In the genomic region with DNA sequence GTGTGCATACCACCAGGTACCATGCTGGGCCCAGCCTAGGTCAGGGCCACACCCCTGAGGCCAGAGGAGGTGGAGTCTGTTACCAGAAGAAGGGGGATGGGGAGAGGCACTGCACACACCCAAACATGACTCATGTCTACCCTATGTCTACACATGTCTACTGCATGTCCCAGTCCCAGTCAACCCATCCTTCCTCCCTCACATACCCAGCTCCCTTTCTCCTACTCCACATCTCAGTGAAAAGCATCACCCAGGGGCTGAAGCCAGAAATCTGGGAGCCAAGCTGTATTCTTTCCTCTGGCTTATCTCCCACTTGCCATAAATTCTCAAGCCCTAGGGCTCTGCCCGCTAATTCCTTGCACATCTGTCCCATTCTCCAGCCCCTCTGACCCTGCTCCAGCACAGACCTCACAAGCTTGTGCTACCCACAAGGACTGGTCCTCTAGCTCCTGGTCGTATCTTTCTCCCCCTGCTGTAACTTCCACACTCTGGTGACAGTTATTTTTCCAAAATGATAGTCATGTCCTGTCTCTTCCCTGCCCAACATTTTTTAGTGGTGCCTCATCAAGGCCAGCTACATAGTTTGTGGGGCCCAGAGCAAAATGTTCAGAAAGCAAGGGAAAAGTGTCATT, we compare ENCODE assay signal across 11 cellular contexts. TPM values are rescaled to one million over a fixed set of nuclear protein-coding genes. Genes with fewer than 3 reads are reported as not detected.
DNase-seq lines count a peak whose midpoint lies in the region; ATAC-seq and TF ChIP-seq lines count a peak whose summit lies in the region.
"Had no signal": no experiment of that assay in that cellular context is flagged by ENCODE, and none has a peak within 500 bp of the region (broad histone marks: within the 10 kb centered on the region; RNA-seq: fewer than 3 reads in every experiment).

No MANE protein-coding gene starts in this region.

- ATAC-seq in GM18498 (IDR thresholded peaks at IDR 0.05; ENCODE audit: unreplicated experiment) (no peak), GM21717 (IDR thresholded peaks at IDR 0.05; ENCODE audit: unreplicated experiment) (no peak)
- ATAC-seq in activated CD8-positive, alpha-beta memory T cell treated with anti-CD3 and anti-CD28 coated beads, Interleukin-2, amount 10 ng/mL, durations not matched to agents 7 days and 5 days: no peak

- H3K27me3 Mint-ChIP-seq in activated CD8-positive, alpha-beta memory T cell treated with anti-CD3 and anti-CD28 coated beads, Interleukin-2, amount 10 ng/mL, durations not matched to agents 7 days and 5 days: peaks cover 2% of the 10 kb centered on the region
- H3K27me3 Mint-ChIP-seq: activated naive CD8-positive, alpha-beta T cell; progenitor cell of endocrine pancreas had no signal

- TF ChIP-seq RAD21 in SK-N-SH (IDR thresholded peaks at IDR 0.05; ENCODE audit: low read length): no peak

- H3K4me3 Mint-ChIP-seq in activated CD8-positive, alpha-beta memory T cell treated with anti-CD3 and anti-CD28 coated beads, Interleukin-2, amount 10 ng/mL, durations not matched to agents 7 days and 5 days: no peak overlapping the region
- H3K4me3 Mint-ChIP-seq: activated naive CD8-positive, alpha-beta T cell had no signal

- H3K4me3 ChIP-seq in SK-N-SH (ENCODE audit: low read depth in 2 of 2, low read length in 1 of 2): peak overlapping the region in 1 of 2 experiments; percentile 14; a peak in 1 of 4 replicates
- H3K4me3 ChIP-seq in skin epidermis: no peak overlapping the region

- POLR2A ChIA-PET in SK-N-SH (lab: Yijun Ruan, JAX): no interaction called here

- peak overlapping the region; percentile 38; the same call in 1 of the 2 replicates for H2AFZ ChIP-seq in SK-N-SH (ENCODE audit: low read depth)

- no peak for TF ChIP-seq CTCF in SK-N-SH (IDR thresholded peaks at IDR 0.05)

- peaks cover 64% of the 10 kb centered on the region for H3F3A ChIP-seq in SK-N-SH (replicated peaks; ENCODE audit: insufficient read depth)

- peak overlapping the region; percentile 73 for H3K9ac ChIP-seq in SK-N-SH

- H4K20me1 ChIP-seq in SK-N-SH (ENCODE audit: insufficient read depth): no peaks in the 10 kb centered on the region

- peak overlapping the region; percentile 70 for H3K4me2 ChIP-seq in SK-N-SH

- 19% methylated on average over 2 of the region's 2 CpGs for WGBS in SK-N-SH (ENCODE audit: low lambda C conversion rate)

- peaks cover 6% of the 10 kb centered on the region for H3K4me1 Mint-ChIP-seq in activated CD8-positive, alpha-beta memory T cell treated with anti-CD3 and anti-CD28 coated beads, Interleukin-2, amount 10 ng/mL, durations not matched to agents 7 days and 5 days

- H3K27me3 ChIP-seq in SK-N-SH (ENCODE audit: insufficient read depth): no peaks in the 10 kb centered on the region

- no peaks in the 10 kb centered on the region for H3K9me3 Mint-ChIP-seq in activated CD8-positive, alpha-beta memory T cell treated with anti-CD3 and anti-CD28 coated beads, Interleukin-2, amount 10 ng/mL, durations not matched to agents 7 days and 5 days (ENCODE audit: low read depth)

- peak in 1 of 2 experiments; percentile 88; a peak in 2 of 4 replicates for TF ChIP-seq EP300 in SK-N-SH (IDR thresholded peaks at IDR 0.05; ENCODE audit: borderline replicate concordance in 1 of 2, low read depth in 1 of 2, low read length in 1 of 2)

- H3K9me3 ChIP-seq in SK-N-SH: no peaks in the 10 kb centered on the region

- DNase-seq in GM04503 (ENCODE audit: low read depth) (peak; percentile 81), SK-N-SH (no peak), fibroblast of gingiva (ENCODE audit: low read depth) (peak; percentile 65), D341Med (ENCODE audit: low spot score) (no peak)
- no peak for DNase-seq in activated CD8-positive, alpha-beta memory T cell treated with anti-CD3 and anti-CD28 coated beads, Interleukin-2, amount 10 ng/mL, durations not matched to agents 7 days and 5 days
- DNase-seq: NCI-H2227 treated with DMSO at 0.1 percent for 48 hours had no signal

- H3K36me3 Mint-ChIP-seq in activated CD8-positive, alpha-beta memory T cell treated with anti-CD3 and anti-CD28 coated beads, Interleukin-2, amount 10 ng/mL, durations not matched to agents 7 days and 5 days: peaks cover 3% of the 10 kb centered on the region
- H3K36me3 Mint-ChIP-seq: activated naive CD8-positive, alpha-beta T cell had no signal

- H3K79me2 ChIP-seq in SK-N-SH (ENCODE audit: insufficient read depth): peaks cover 5% of the 10 kb centered on the region; the same call in 1 of the 2 replicates

- no peaks in the 10 kb centered on the region for H3K36me3 ChIP-seq in SK-N-SH (replicated peaks in 1 of 2; ENCODE audit: control insufficient read depth in 1 of 2, insufficient read depth in 2 of 2, low read length in 1 of 2)

- H3K27ac Mint-ChIP-seq in activated CD8-positive, alpha-beta memory T cell treated with anti-CD3 and anti-CD28 coated beads, Interleukin-2, amount 10 ng/mL, durations not matched to agents 7 days and 5 days: no peak overlapping the region
- H3K27ac Mint-ChIP-seq: activated naive CD8-positive, alpha-beta T cell; progenitor cell of endocrine pancreas had no signal

- CTCF ChIA-PET in SK-N-SH (lab: Yijun Ruan, JAX): no interaction called here
- CTCF ChIA-PET in activated CD8-positive, alpha-beta memory T cell treated with anti-CD3 and anti-CD28 coated beads, Interleukin-2, amount 10 ng/mL, durations not matched to agents 7 days and 5 days (lab: Charles Lee): no interaction called here

- H3K27ac ChIP-seq in SK-N-SH (ENCODE audit: low read depth in 2 of 2, low read length in 1 of 2) (peak overlapping the region; percentile 71 to 95; a peak in 3 of 4 replicates), skin epidermis (peak overlapping the region in 19 of 21 experiments; percentile 3 to 83 (median 61))

- peaks cover 6 to 45% of the 10 kb centered on the region in 2 experiments for H3K4me1 ChIP-seq in SK-N-SH (ENCODE audit: control insufficient read depth in 1 of 2, insufficient read depth in 2 of 2, low read depth in 1 of 2, low read length in 1 of 2)

- no peaks in the 10 kb centered on the region for H3K9me2 ChIP-seq in SK-N-SH

TF ChIP-seq in SK-N-SH, 30 proteins besides CTCF, POLR2A, EP300 and RAD21 (continues in another document):
- no peak; the same call in 1 of the 2 replicates for TF ChIP-seq NFIC (IDR thresholded peaks at IDR 0.05; ENCODE audit: borderline replicate concordance)
- no peak for TF ChIP-seq RFX5 (IDR thresholded peaks at IDR 0.05; ENCODE audit: low read length)
- TF ChIP-seq POLR2AphosphoS5 (IDR thresholded peaks at IDR 0.05; ENCODE audit: low read depth, low read length): peak; percentile 34; the same call in 1 of the 2 replicates
- 0 out of 2 replicates have a peak, but pooled peaks have one; percentile 61 for TF ChIP-seq FOXM1 (IDR thresholded peaks at IDR 0.05; ENCODE audit: low read depth)
- no peak for TF ChIP-seq FOXJ3 (CRISPR knock-in tag; IDR thresholded peaks at IDR 0.05)
- TF ChIP-seq, protein P1, sequence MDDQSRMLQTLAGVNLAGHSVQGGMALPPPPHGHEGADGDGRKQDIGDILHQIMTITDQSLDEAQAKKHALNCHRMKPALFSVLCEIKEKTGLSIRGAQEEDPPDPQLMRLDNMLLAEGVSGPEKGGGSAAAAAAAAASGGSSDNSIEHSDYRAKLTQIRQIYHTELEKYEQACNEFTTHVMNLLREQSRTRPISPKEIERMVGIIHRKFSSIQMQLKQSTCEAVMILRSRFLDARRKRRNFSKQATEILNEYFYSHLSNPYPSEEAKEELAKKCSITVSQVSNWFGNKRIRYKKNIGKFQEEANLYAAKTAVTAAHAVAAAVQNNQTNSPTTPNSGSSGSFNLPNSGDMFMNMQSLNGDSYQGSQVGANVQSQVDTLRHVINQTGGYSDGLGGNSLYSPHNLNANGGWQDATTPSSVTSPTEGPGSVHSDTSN (IDR thresholded peaks at IDR 0.05): peak; percentile 72
- peak; percentile 90 for TF ChIP-seq JUND (IDR thresholded peaks at IDR 0.05)
- TF ChIP-seq TEAD4 (IDR thresholded peaks at IDR 0.05; ENCODE audit: borderline replicate concordance, insufficient read depth): peak; percentile 81; the same call in 1 of the 2 replicates
- TF ChIP-seq, protein P2, sequence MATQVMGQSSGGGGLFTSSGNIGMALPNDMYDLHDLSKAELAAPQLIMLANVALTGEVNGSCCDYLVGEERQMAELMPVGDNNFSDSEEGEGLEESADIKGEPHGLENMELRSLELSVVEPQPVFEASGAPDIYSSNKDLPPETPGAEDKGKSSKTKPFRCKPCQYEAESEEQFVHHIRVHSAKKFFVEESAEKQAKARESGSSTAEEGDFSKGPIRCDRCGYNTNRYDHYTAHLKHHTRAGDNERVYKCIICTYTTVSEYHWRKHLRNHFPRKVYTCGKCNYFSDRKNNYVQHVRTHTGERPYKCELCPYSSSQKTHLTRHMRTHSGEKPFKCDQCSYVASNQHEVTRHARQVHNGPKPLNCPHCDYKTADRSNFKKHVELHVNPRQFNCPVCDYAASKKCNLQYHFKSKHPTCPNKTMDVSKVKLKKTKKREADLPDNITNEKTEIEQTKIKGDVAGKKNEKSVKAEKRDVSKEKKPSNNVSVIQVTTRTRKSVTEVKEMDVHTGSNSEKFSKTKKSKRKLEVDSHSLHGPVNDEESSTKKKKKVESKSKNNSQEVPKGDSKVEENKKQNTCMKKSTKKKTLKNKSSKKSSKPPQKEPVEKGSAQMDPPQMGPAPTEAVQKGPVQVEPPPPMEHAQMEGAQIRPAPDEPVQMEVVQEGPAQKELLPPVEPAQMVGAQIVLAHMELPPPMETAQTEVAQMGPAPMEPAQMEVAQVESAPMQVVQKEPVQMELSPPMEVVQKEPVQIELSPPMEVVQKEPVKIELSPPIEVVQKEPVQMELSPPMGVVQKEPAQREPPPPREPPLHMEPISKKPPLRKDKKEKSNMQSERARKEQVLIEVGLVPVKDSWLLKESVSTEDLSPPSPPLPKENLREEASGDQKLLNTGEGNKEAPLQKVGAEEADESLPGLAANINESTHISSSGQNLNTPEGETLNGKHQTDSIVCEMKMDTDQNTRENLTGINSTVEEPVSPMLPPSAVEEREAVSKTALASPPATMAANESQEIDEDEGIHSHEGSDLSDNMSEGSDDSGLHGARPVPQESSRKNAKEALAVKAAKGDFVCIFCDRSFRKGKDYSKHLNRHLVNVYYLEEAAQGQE (IDR thresholded peaks at IDR 0.05; ENCODE audit: low read depth, low read length): peak; percentile 41; the same call in 1 of the 2 replicates
- TF ChIP-seq, protein P3, sequence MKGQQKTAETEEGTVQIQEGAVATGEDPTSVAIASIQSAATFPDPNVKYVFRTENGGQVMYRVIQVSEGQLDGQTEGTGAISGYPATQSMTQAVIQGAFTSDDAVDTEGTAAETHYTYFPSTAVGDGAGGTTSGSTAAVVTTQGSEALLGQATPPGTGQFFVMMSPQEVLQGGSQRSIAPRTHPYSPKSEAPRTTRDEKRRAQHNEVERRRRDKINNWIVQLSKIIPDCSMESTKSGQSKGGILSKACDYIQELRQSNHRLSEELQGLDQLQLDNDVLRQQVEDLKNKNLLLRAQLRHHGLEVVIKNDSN (IDR thresholded peaks at IDR 0.05; ENCODE audit: borderline replicate concordance, low read depth): no peak

RNA-seq across cellular contexts. Expression of a gene that starts 18.0 kb away (rescaled TPM):
- polyA plus RNA-seq in SK-N-SH (2012; rRNA removed): 59.2 and 65.9 TPM in 2 replicates
- polyA plus RNA-seq in SK-N-SH (2012; cell fraction: cytosol; rRNA removed): 69.2 and 93.5 TPM in 2 replicates
- 71.4 and 120 TPM in 2 replicates for polyA plus RNA-seq in SK-N-SH (2012; cell fraction: nucleus; rRNA removed)
- total RNA-seq in activated CD8-positive, alpha-beta memory T cell treated with anti-CD3 and anti-CD28 coated beads, Interleukin-2, amount 10 ng/mL, durations not matched to agents 7 days and 5 days: 10 to 100 TPM; 22.6 to 25.5 TPM

Comparison
In these comparisons a context has a peak if more than half of its experiments do, and no peak if none do; other contexts are left out.
1. DNase-seq: peak in GM04503 (single experiment) and fibroblast of gingiva (single experiment); none in SK-N-SH (single experiment), activated CD8-positive, alpha-beta memory T cell treated with anti-CD3 and anti-CD28 coated beads, Interleukin-2, amount 10 ng/mL, durations not matched to agents 7 days and 5 days (single experiment) and D341Med (single experiment).